ENCODE assay signal across 10 cellular contexts in the genomic region with DNA sequence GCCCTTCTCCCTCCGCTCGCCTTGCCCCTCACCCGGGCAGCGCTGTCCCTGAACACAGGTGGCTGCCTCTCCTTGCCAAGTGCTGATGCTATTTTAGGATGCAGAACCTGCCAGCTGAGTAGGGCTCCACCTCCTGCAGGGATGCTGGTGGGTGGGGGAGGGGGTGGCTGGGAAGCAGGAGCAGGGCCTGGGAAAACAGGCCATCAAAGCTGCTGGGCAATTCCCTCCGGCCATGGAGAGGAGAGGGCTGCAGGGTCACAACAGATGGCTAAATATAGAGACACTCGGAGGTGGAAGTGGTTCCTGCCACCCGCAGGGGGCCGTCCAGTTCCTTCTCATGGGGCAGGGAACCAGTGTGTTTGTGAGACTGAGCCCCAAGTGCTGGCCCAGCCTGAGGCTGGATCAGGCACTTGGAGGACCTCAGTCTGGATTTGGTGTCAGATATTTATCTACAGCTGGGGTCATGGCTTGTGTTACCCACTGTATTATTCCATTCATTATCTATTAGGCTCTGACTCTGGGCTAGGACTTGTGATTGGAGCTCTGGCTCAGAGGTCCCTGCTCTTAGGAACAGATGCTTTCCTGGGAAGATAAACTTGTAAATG. TPM values are rescaled to one million over a fixed set of nuclear protein-coding genes. Genes with fewer than 3 reads are reported as not detected.
DNase-seq lines count a peak whose midpoint lies in the region; TF ChIP-seq lines count a peak whose summit lies in the region.
"Had no signal": no experiment of that assay in that cellular context is flagged by ENCODE, and none has a peak within 500 bp of the region (broad histone marks: within the 10 kb centered on the region; RNA-seq: fewer than 3 reads in every experiment).

No MANE protein-coding gene starts in this region.

- no peak overlapping the region for H3K4me3 ChIP-seq in DOHH2 (ENCODE audit: low read length)
- H3K4me3 ChIP-seq in neural progenitor cell, result no peak overlapping the region
- H3K4me3 ChIP-seq: dorsolateral prefrontal cortex had no signal

- no peaks in the 10 kb centered on the region for H3F3A ChIP-seq in DOHH2 (ENCODE audit: control insufficient read depth, insufficient read depth)
- peaks cover 8% of the 10 kb centered on the region for H3F3A ChIP-seq in neural progenitor cell (ENCODE audit: low read depth)

- no peaks in the 10 kb centered on the region for H3K9me2 ChIP-seq in DOHH2 (replicated peaks; ENCODE audit: control insufficient read depth, low read length)

- peaks cover 20% of the 10 kb centered on the region for H3K4me1 Mint-ChIP-seq in neural progenitor cell
- no peaks in the 10 kb centered on the region for H3K4me1 Mint-ChIP-seq in activated naive CD4-positive, alpha-beta T cell treated with anti-CD3 and anti-CD28 coated beads for 36 hours (ENCODE audit: low read depth)
- no peaks in the 10 kb centered on the region for H3K4me1 Mint-ChIP-seq in activated CD4-positive, alpha-beta memory T cell treated with anti-CD3 and anti-CD28 coated beads, Interleukin-2, amount 10 ng/mL, durations not matched to agents 7 days and 5 days

- H3K36me3 ChIP-seq in DOHH2 (ENCODE audit: control insufficient read depth, low read length) (no peaks in the 10 kb centered on the region), neural progenitor cell (no peaks in the 10 kb centered on the region)

- peaks cover 6% of the 10 kb centered on the region for H3K27me3 Mint-ChIP-seq in neural progenitor cell (ENCODE audit: insufficient read depth, low read depth)
- H3K27me3 Mint-ChIP-seq in activated naive CD4-positive, alpha-beta T cell treated with anti-CD3 and anti-CD28 coated beads for 36 hours (ENCODE audit: low read depth), result no peaks in the 10 kb centered on the region
- H3K27me3 Mint-ChIP-seq in activated CD4-positive, alpha-beta memory T cell treated with anti-CD3 and anti-CD28 coated beads, Interleukin-2, amount 10 ng/mL, durations not matched to agents 7 days and 5 days, result peaks cover 7% of the 10 kb centered on the region

- DNase-seq in NCI-H2227 treated with DMSO at 0.1 percent for 48 hours (lab: John Stamatoyannopoulos, UW) (peak; percentile 10), dermis blood vessel endothelial cell (peak; percentile 41), neural progenitor cell (ENCODE audit: low spot score) (no peak), H4 (ENCODE audit: low spot score) (no peak), NCI-H128 (lab: John Stamatoyannopoulos, UW; ENCODE audit: unreplicated experiment) (no peak)
- no peak for DNase-seq in activated naive CD4-positive, alpha-beta T cell treated with anti-CD3 and anti-CD28 coated beads for 36 hours
- no peak for DNase-seq in activated CD4-positive, alpha-beta memory T cell treated with anti-CD3 and anti-CD28 coated beads, Interleukin-2, amount 10 ng/mL, durations not matched to agents 7 days and 5 days
- DNase-seq: T1000 had no signal

- POLR2A ChIA-PET in activated CD4-positive, alpha-beta memory T cell treated with anti-CD3 and anti-CD28 coated beads, Interleukin-2, amount 10 ng/mL, durations not matched to agents 7 days and 5 days (lab: Charles Lee), result interaction anchor here (1.1 kb wide), 1 partner anchor 12 kb away, joined by 3 read pairs; no protein-coding TSS in a partner anchor

- H4K20me1 ChIP-seq in DOHH2 (ENCODE audit: control insufficient read depth, insufficient read depth, low read depth, low read length), result no peaks in the 10 kb centered on the region
- no peaks in the 10 kb centered on the region for H4K20me1 ChIP-seq in neural progenitor cell (ENCODE audit: low read depth)

- H3K4me3 Mint-ChIP-seq in neural progenitor cell, result no peak overlapping the region
- no peak overlapping the region for H3K4me3 Mint-ChIP-seq in activated naive CD4-positive, alpha-beta T cell treated with anti-CD3 and anti-CD28 coated beads for 36 hours
- H3K4me3 Mint-ChIP-seq in activated CD4-positive, alpha-beta memory T cell treated with anti-CD3 and anti-CD28 coated beads, Interleukin-2, amount 10 ng/mL, durations not matched to agents 7 days and 5 days, result no peak overlapping the region

- TF ChIP-seq CTCF in DOHH2 (IDR thresholded peaks at IDR 0.05; ENCODE audit: low read depth, low read length, poor library complexity, severe bottlenecking) (peak; percentile 15), neural progenitor cell (IDR thresholded peaks at IDR 0.05) (no peak)

- H3K27ac ChIP-seq in DOHH2 (ENCODE audit: low read depth, low read length) (no peak overlapping the region), neural progenitor cell (no peak overlapping the region)

- H3K9me3 ChIP-seq in DOHH2 (ENCODE audit: control insufficient read depth, insufficient read depth, low read length), result no peaks in the 10 kb centered on the region
- H3K9me3 ChIP-seq in neural progenitor cell (ENCODE audit: low read depth), result no peaks in the 10 kb centered on the region

- CTCF ChIA-PET in activated naive CD4-positive, alpha-beta T cell treated with anti-CD3 and anti-CD28 coated beads for 36 hours (lab: Charles Lee), result interaction anchor here (0.9 kb wide), 1 partner anchor 23 kb away, joined by 4 read pairs; no protein-coding TSS in a partner anchor
- CTCF ChIA-PET in activated CD4-positive, alpha-beta memory T cell treated with anti-CD3 and anti-CD28 coated beads, Interleukin-2, amount 10 ng/mL, durations not matched to agents 7 days and 5 days (lab: Charles Lee), result interaction anchor here (1.4 kb wide), 1 partner anchor 12 kb away, joined by 6 read pairs; no protein-coding TSS in a partner anchor

- H3K9me3 Mint-ChIP-seq in neural progenitor cell, result peaks cover 12% of the 10 kb centered on the region
- H3K9me3 Mint-ChIP-seq in activated naive CD4-positive, alpha-beta T cell treated with anti-CD3 and anti-CD28 coated beads for 36 hours, result no peaks in the 10 kb centered on the region
- H3K9me3 Mint-ChIP-seq in activated CD4-positive, alpha-beta memory T cell treated with anti-CD3 and anti-CD28 coated beads, Interleukin-2, amount 10 ng/mL, durations not matched to agents 7 days and 5 days, result no peaks in the 10 kb centered on the region

- intact Hi-C loops in activated naive CD4-positive, alpha-beta T cell treated with anti-CD3 and anti-CD28 coated beads for 36 hours (cut with micrococcal nuclease), result loop anchor here (5.0 kb wide), 1 partner anchor 71 kb away; no protein-coding TSS in a partner anchor

- H3K4me2 ChIP-seq in DOHH2 (ENCODE audit: low read length) (0 out of 2 replicates have a peak overlapping the region, but pooled peaks have one; percentile 11), neural progenitor cell (no peak overlapping the region)

- H3K9ac ChIP-seq in neural progenitor cell, result no peak overlapping the region

- peaks cover under 1% of the 10 kb centered on the region for H3K36me3 Mint-ChIP-seq in neural progenitor cell
- no peaks in the 10 kb centered on the region for H3K36me3 Mint-ChIP-seq in activated naive CD4-positive, alpha-beta T cell treated with anti-CD3 and anti-CD28 coated beads for 36 hours (ENCODE audit: low read depth)
- H3K36me3 Mint-ChIP-seq in activated CD4-positive, alpha-beta memory T cell treated with anti-CD3 and anti-CD28 coated beads, Interleukin-2, amount 10 ng/mL, durations not matched to agents 7 days and 5 days (ENCODE audit: low read depth), result no peaks in the 10 kb centered on the region

- H2AFZ ChIP-seq in neural progenitor cell (replicated peaks), result peak overlapping the region; percentile 44

- no peaks in the 10 kb centered on the region for H3K79me2 ChIP-seq in DOHH2 (ENCODE audit: control insufficient read depth, low read length)
- no peaks in the 10 kb centered on the region for H3K79me2 ChIP-seq in neural progenitor cell (ENCODE audit: low read depth)

- no peaks in the 10 kb centered on the region for H3K27me3 ChIP-seq in DOHH2 (ENCODE audit: control insufficient read depth, low read length)
- H3K27me3 ChIP-seq in neural progenitor cell, result no peaks in the 10 kb centered on the region
- H3K27me3 ChIP-seq: dorsolateral prefrontal cortex had no signal

- H3K4me1 ChIP-seq in DOHH2 (ENCODE audit: control insufficient read depth, low read length) (peaks cover 16% of the 10 kb centered on the region), neural progenitor cell (peaks cover 13% of the 10 kb centered on the region)

- H3K27ac Mint-ChIP-seq in neural progenitor cell, result no peak overlapping the region
- no peak overlapping the region for H3K27ac Mint-ChIP-seq in activated naive CD4-positive, alpha-beta T cell treated with anti-CD3 and anti-CD28 coated beads for 36 hours
- H3K27ac Mint-ChIP-seq in activated CD4-positive, alpha-beta memory T cell treated with anti-CD3 and anti-CD28 coated beads, Interleukin-2, amount 10 ng/mL, durations not matched to agents 7 days and 5 days, result no peak overlapping the region

RNA-seq across cellular contexts. Expression of a gene that starts 59.6 kb away (rescaled TPM):
- total RNA-seq in dermis blood vessel endothelial cell, result 80.8 and 98.6 TPM in 2 replicates
- total RNA-seq in neural progenitor cell (ENCODE audit: low replicate concordance), result 0.21 and 1.1 TPM in 2 replicates
- 0.04 and 0.29 TPM in 2 replicates for total RNA-seq in H4 (2014; rRNA removed; shearing (Covaris generic))
- total RNA-seq in activated naive CD4-positive, alpha-beta T cell treated with anti-CD3 and anti-CD28 coated beads for 36 hours, result 1 to 10 TPM; 2.5 to 3.0 TPM
- 1 to 10 TPM; 7.1 to 7.4 TPM for total RNA-seq in activated CD4-positive, alpha-beta memory T cell treated with anti-CD3 and anti-CD28 coated beads, Interleukin-2, amount 10 ng/mL, durations not matched to agents 7 days and 5 days

Comparison
In these comparisons a context has a peak if more than half of its experiments do, and no peak if none do; other contexts are left out.
1. DNase-seq: peak in NCI-H2227 treated with DMSO at 0.1 percent for 48 hours (single experiment) and dermis blood vessel endothelial cell (single experiment); none in neural progenitor cell (single experiment), H4 (single experiment), NCI-H128 (single experiment), activated naive CD4-positive, alpha-beta T cell treated with anti-CD3 and anti-CD28 coated beads for 36 hours (single experiment) and activated CD4-positive, alpha-beta memory T cell treated with anti-CD3 and anti-CD28 coated beads, Interleukin-2, amount 10 ng/mL, durations not matched to agents 7 days and 5 days (single experiment).